18 cellular contexts compared by ENCODE assay signal in the genomic region with DNA sequence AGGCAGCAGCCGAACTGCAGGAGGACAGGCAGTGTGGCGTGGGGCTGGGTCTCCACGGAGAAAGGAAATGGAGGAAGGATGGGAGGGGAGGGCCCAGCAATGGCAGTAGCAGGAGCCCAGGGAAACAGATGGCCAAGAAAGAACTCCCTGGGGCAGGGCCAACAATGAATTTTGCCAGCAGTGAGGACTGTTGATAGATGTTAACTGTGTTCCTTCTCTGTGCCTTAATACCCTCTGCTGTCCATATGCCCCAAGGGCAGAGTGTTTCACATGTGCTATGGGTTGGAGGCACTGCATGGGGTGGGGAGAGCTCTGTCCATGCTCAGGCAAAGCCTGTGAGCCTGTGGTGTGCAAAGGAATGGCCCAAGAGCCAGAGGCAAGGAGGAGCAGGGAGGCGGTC.
DNase-seq lines count a peak whose midpoint lies in the region; FAIRE-seq and TF ChIP-seq lines count a peak whose summit lies in the region.
"Had no signal": no experiment of that assay in that cellular context is flagged by ENCODE, and none has a peak within 500 bp of the region (broad histone marks: within the 10 kb centered on the region; RNA-seq: fewer than 3 reads in every experiment).

No MANE protein-coding gene starts in this region.

- no peak overlapping the region for H3K27ac ChIP-seq in H1 (ENCODE audit: low read depth, low read length)
- H3K27ac ChIP-seq: A549, neutrophil had no signal

- POLR2A ChIA-PET in activated CD4-positive, alpha-beta memory T cell treated with anti-CD3 and anti-CD28 coated beads, Interleukin-2, amount 10 ng/mL, durations not matched to agents 7 days and 5 days (lab: Charles Lee), result interaction anchor here (2.5 kb wide), 1 partner anchor 17 kb away, joined by 10 read pairs; no protein-coding TSS in a partner anchor
- POLR2A ChIA-PET in activated CD4-positive, alpha-beta memory T cell treated with anti-CD3 and anti-CD28 coated beads for 36 hours (lab: Charles Lee), result no interaction called here
- POLR2A ChIA-PET in H1 (lab: Charles Lee; ENCODE audit: partially characterized antibody), result no interaction called here

- no peaks in the 10 kb centered on the region for H3K36me3 ChIP-seq in H1 (ENCODE audit: control insufficient read depth in 2 of 4, insufficient read depth in 4 of 4, low read length in 3 of 4)
- H3K36me3 ChIP-seq: neutrophil had no signal

- WGBS in H1 (ENCODE audit: extremely low coverage in 1 of 2, insufficient coverage in 1 of 2, insufficient read length in 1 of 2, insufficient replicate concordance in 2 of 2, low coverage in 1 of 2, low lambda C conversion rate in 2 of 2, missing lambda C conversion rate in 1 of 2), 2 experiments, result 98% methylated on average over 4 of the region's 4 CpGs; no CpG with 5 or more reads in 1 of the 2 experiments

- H3K14ac ChIP-seq in H1 (ENCODE audit: insufficient read length), result no peak overlapping the region

- DNase-seq in activated CD4-positive, alpha-beta memory T cell treated with anti-CD3 and anti-CD28 coated beads, Interleukin-2, amount 10 ng/mL, durations not matched to agents 7 days and 5 days, result no peak
- DNase-seq in activated CD4-positive, alpha-beta memory T cell treated with anti-CD3 and anti-CD28 coated beads for 36 hours, result no peak
- DNase-seq in NCI-H1694 (lab: John Stamatoyannopoulos, UW), result peak; percentile 12
- no peak for DNase-seq in H1 (ENCODE audit: low read depth in 1 of 2, low spot score in 2 of 2)
- no peak for DNase-seq in nephron progenitor cell
- no peak for DNase-seq in RKO (ENCODE audit: low spot score)
- no peak for DNase-seq in GM10266 (ENCODE audit: extremely low spot score)
- no peak for DNase-seq in NCI-H146 (lab: John Stamatoyannopoulos, UW)
- DNase-seq: activated CD4-positive, alpha-beta T cell treated with anti-CD3 and anti-CD28 coated beads for 1 hour; activated T-cell treated with anti-CD3 and anti-CD28 coated beads, Interleukin-2, amount 50 U/mL, for 24 hours; GOT3; NCI-H1092; NCI-H526; stimulated activated naive B cell treated with anti-CD40 and anti-IgM and Interleukin-4, amounts not matched to agents 10 μg/mL and 1 μg/mL and 100 μg/mL, for 72 hours; T-helper 2 cell had no signal

- TF ChIP-seq EP300 in H1 (IDR thresholded peaks at IDR 0.05; ENCODE audit: borderline replicate concordance in 1 of 2, low read depth in 2 of 2, low read length in 2 of 2), result no peak

- H2BK5ac ChIP-seq in H1 (ENCODE audit: low read depth, low read length), result peak overlapping the region; percentile 41; the same call in 1 of the 2 replicates

- H2BK20ac ChIP-seq in H1 (ENCODE audit: low read length), result no peak overlapping the region

- intact Hi-C loops in activated CD4-positive, alpha-beta memory T cell treated with anti-CD3 and anti-CD28 coated beads for 36 hours (cut with micrococcal nuclease), result no loop called here

- H3K79me2 ChIP-seq in H1 (ENCODE audit: control insufficient read depth in 1 of 2, insufficient read depth in 2 of 2, low read length in 2 of 2), result no peaks in the 10 kb centered on the region

- no peak overlapping the region for H3K4me3 ChIP-seq in H1 (ENCODE audit: extremely low read depth in 1 of 4, insufficient read depth in 2 of 4, low read depth in 3 of 4, low read length in 4 of 4)
- H3K4me3 ChIP-seq: A549 had no signal

- H3K27ac Mint-ChIP-seq in activated CD4-positive, alpha-beta memory T cell treated with anti-CD3 and anti-CD28 coated beads, Interleukin-2, amount 10 ng/mL, durations not matched to agents 7 days and 5 days, result peak overlapping the region; percentile 5
- no peak overlapping the region for H3K27ac Mint-ChIP-seq in activated CD4-positive, alpha-beta memory T cell treated with anti-CD3 and anti-CD28 coated beads for 36 hours
- peak overlapping the region; percentile 56 for H3K27ac Mint-ChIP-seq in nephron progenitor cell
- H3K27ac Mint-ChIP-seq: activated T-cell treated with anti-CD3 and anti-CD28 coated beads, Interleukin-2, amount 50 U/mL, for 24 hours; stimulated activated naive B cell treated with anti-CD40 and anti-IgM and Interleukin-4, amounts not matched to agents 10 μg/mL and 1 μg/mL and 100 μg/mL, for 72 hours had no signal

- peaks cover 41% of the 10 kb centered on the region for H3K9me3 Mint-ChIP-seq in activated CD4-positive, alpha-beta memory T cell treated with anti-CD3 and anti-CD28 coated beads, Interleukin-2, amount 10 ng/mL, durations not matched to agents 7 days and 5 days
- H3K9me3 Mint-ChIP-seq in activated CD4-positive, alpha-beta memory T cell treated with anti-CD3 and anti-CD28 coated beads for 36 hours, result peaks cover 23% of the 10 kb centered on the region
- peaks cover 15% of the 10 kb centered on the region for H3K9me3 Mint-ChIP-seq in nephron progenitor cell

- FAIRE-seq in H1 (lab: Jason Lieb, UNC), result no peak
- FAIRE-seq: A549, urothelium cell line had no signal

- no peak overlapping the region for H4K8ac ChIP-seq in H1 (ENCODE audit: extremely low read depth, insufficient read depth, low read length)

- H4K20me1 ChIP-seq in H1 (replicated peaks in 1 of 2; ENCODE audit: control insufficient read depth in 1 of 2, insufficient read depth in 2 of 2, low read length in 2 of 2), result no peaks in the 10 kb centered on the region

- H2AK5ac ChIP-seq in H1 (ENCODE audit: low read depth, low read length), result no peak overlapping the region; the same call in 1 of the 2 replicates

- no peak for TF ChIP-seq POLR2A in H1 (IDR thresholded peaks at IDR 0.05; ENCODE audit: control extremely low read depth in 1 of 2, low read depth in 2 of 2, low read length in 2 of 2)

- H3K36me3 Mint-ChIP-seq in activated CD4-positive, alpha-beta memory T cell treated with anti-CD3 and anti-CD28 coated beads, Interleukin-2, amount 10 ng/mL, durations not matched to agents 7 days and 5 days (ENCODE audit: low read depth), result peaks cover 44% of the 10 kb centered on the region
- peaks cover 10% of the 10 kb centered on the region for H3K36me3 Mint-ChIP-seq in activated CD4-positive, alpha-beta memory T cell treated with anti-CD3 and anti-CD28 coated beads for 36 hours
- no peaks in the 10 kb centered on the region for H3K36me3 Mint-ChIP-seq in nephron progenitor cell (ENCODE audit: low read depth)

- H4K91ac ChIP-seq in H1 (replicated peaks; ENCODE audit: insufficient read length, low read length), result no peak overlapping the region

- H3K4me2 ChIP-seq in H1 (ENCODE audit: insufficient read depth in 1 of 2, low read depth in 2 of 2, low read length in 2 of 2), result no peak overlapping the region
- H3K4me2 ChIP-seq: A549 had no signal

- H2BK15ac ChIP-seq in H1 (ENCODE audit: low read length), result no peak overlapping the region

- no peak overlapping the region for H3K9ac ChIP-seq in H1 (replicated peaks in 1 of 4; ENCODE audit: extremely low read depth in 1 of 4, low read depth in 3 of 4, low read length in 3 of 4)

- peaks cover 6% of the 10 kb centered on the region for H3K27me3 Mint-ChIP-seq in activated CD4-positive, alpha-beta memory T cell treated with anti-CD3 and anti-CD28 coated beads, Interleukin-2, amount 10 ng/mL, durations not matched to agents 7 days and 5 days
- H3K27me3 Mint-ChIP-seq in activated CD4-positive, alpha-beta memory T cell treated with anti-CD3 and anti-CD28 coated beads for 36 hours, result no peaks in the 10 kb centered on the region
- H3K27me3 Mint-ChIP-seq in nephron progenitor cell (ENCODE audit: low read depth, poor library complexity), result peaks cover 10% of the 10 kb centered on the region
- H3K27me3 Mint-ChIP-seq: activated T-cell treated with anti-CD3 and anti-CD28 coated beads, Interleukin-2, amount 50 U/mL, for 24 hours; stimulated activated naive B cell treated with anti-CD40 and anti-IgM and Interleukin-4, amounts not matched to agents 10 μg/mL and 1 μg/mL and 100 μg/mL, for 72 hours had no signal

- no peak overlapping the region for H3K23ac ChIP-seq in H1 (ENCODE audit: insufficient read length)

- H3K18ac ChIP-seq in H1 (ENCODE audit: extremely low read depth, low read length), result no peak overlapping the region

- H4K5ac ChIP-seq in H1 (ENCODE audit: insufficient read length, low read depth, low read length), result no peak overlapping the region

- no peak for TF ChIP-seq RAD21 in H1 (IDR thresholded peaks at IDR 0.05 in 1 of 2, conservative IDR thresholded peaks at IDR 0.05 in 1 of 2; ENCODE audit: low read depth in 2 of 2, low read length in 2 of 2)

- CTCF ChIA-PET in activated CD4-positive, alpha-beta memory T cell treated with anti-CD3 and anti-CD28 coated beads, Interleukin-2, amount 10 ng/mL, durations not matched to agents 7 days and 5 days (lab: Charles Lee), result no interaction called here
- CTCF ChIA-PET in activated CD4-positive, alpha-beta memory T cell treated with anti-CD3 and anti-CD28 coated beads for 36 hours (lab: Charles Lee), result no interaction called here
- CTCF ChIA-PET in H1 (lab: Charles Lee; ENCODE audit: partially characterized antibody), result interaction anchor here (1.1 to 2.5 kb wide), 2 partner anchors 21 to 105 kb away, joined by 3 to 10 read pairs; no protein-coding TSS in a partner anchor

- no peak overlapping the region for H2AFZ ChIP-seq in H1 (ENCODE audit: low read length)

- no peak overlapping the region for H3K56ac ChIP-seq in H1 (replicated peaks; ENCODE audit: insufficient read length, low read depth, low read length)

- H2BK12ac ChIP-seq in H1 (ENCODE audit: low read depth, low read length), result no peak overlapping the region

- no peak overlapping the region for H3K4ac ChIP-seq in H1 (replicated peaks; ENCODE audit: insufficient read length, low read depth, low read length)

- no peak overlapping the region for H2BK120ac ChIP-seq in H1 (replicated peaks; ENCODE audit: low read depth, low read length)

- H3K4me1 Mint-ChIP-seq in activated CD4-positive, alpha-beta memory T cell treated with anti-CD3 and anti-CD28 coated beads, Interleukin-2, amount 10 ng/mL, durations not matched to agents 7 days and 5 days, result peaks cover 38% of the 10 kb centered on the region
- H3K4me1 Mint-ChIP-seq in activated CD4-positive, alpha-beta memory T cell treated with anti-CD3 and anti-CD28 coated beads for 36 hours (ENCODE audit: low read depth), result peaks cover 31% of the 10 kb centered on the region
- peaks cover 24% of the 10 kb centered on the region for H3K4me1 Mint-ChIP-seq in nephron progenitor cell

- no peaks in the 10 kb centered on the region for H3K23me2 ChIP-seq in H1 (ENCODE audit: low read depth, low read length)

- no peaks in the 10 kb centered on the region for H3K79me1 ChIP-seq in H1 (ENCODE audit: low read depth, low read length)

- H3K4me1 ChIP-seq in H1 (replicated peaks in 1 of 4; ENCODE audit: control insufficient read depth in 3 of 4, insufficient read depth in 4 of 4, low read length in 3 of 4), result no peaks in the 10 kb centered on the region; a peak in 1 of 7 replicates

- H3K27me3 ChIP-seq in H1 (replicated peaks in 1 of 4; ENCODE audit: control insufficient read depth in 3 of 4, extremely low read depth in 1 of 4, insufficient read depth in 3 of 4, low read length in 3 of 4), result no peaks in the 10 kb centered on the region
- H3K27me3 ChIP-seq: neutrophil had no signal

- no peak overlapping the region for H3K4me3 Mint-ChIP-seq in activated CD4-positive, alpha-beta memory T cell treated with anti-CD3 and anti-CD28 coated beads, Interleukin-2, amount 10 ng/mL, durations not matched to agents 7 days and 5 days
- no peak overlapping the region for H3K4me3 Mint-ChIP-seq in activated CD4-positive, alpha-beta memory T cell treated with anti-CD3 and anti-CD28 coated beads for 36 hours
- H3K4me3 Mint-ChIP-seq in nephron progenitor cell, result no peak overlapping the region
- H3K4me3 Mint-ChIP-seq: activated T-cell treated with anti-CD3 and anti-CD28 coated beads, Interleukin-2, amount 50 U/mL, for 24 hours; stimulated activated naive B cell treated with anti-CD40 and anti-IgM and Interleukin-4, amounts not matched to agents 10 μg/mL and 1 μg/mL and 100 μg/mL, for 72 hours had no signal

- H3K9me3 ChIP-seq in H1 (ENCODE audit: insufficient read depth in 2 of 2, low read depth in 1 of 2, low read length in 1 of 2), result no peaks in the 10 kb centered on the region
- H3K9me3 ChIP-seq: A549, neutrophil had no signal

- no peak for TF ChIP-seq CTCF in H1 (IDR thresholded peaks at IDR 0.05; ENCODE audit: control extremely low read depth in 1 of 3, insufficient read depth in 1 of 3, low read depth in 1 of 3, low read length in 3 of 3)
- no peak for TF ChIP-seq CTCF in nephron progenitor cell (IDR thresholded peaks at IDR 0.05)
- TF ChIP-seq CTCF in GM10266 (IDR thresholded peaks at IDR 0.05; ENCODE audit: control insufficient read depth, insufficient read depth, low read depth, missing control alignments), result no peak
